Comparison of ENCODE assay signal across 13 cellular contexts in genomic region chr19:29717051-29717450, GRCh38. TPM values are rescaled to one million over a fixed set of nuclear protein-coding genes. Genes with fewer than 3 reads are reported as not detected.
DNase-seq lines count a peak whose midpoint lies in the region; ATAC-seq and TF ChIP-seq lines count a peak whose summit lies in the region.
"Had no signal": no experiment of that assay in that cellular context is flagged by ENCODE, and none has a peak within 500 bp of the region (broad histone marks: within the 10 kb centered on the region; RNA-seq: fewer than 3 reads in every experiment).

No MANE protein-coding gene starts in this region.

- no peak for ATAC-seq in activated T-helper 17 cell treated with anti-CD3 and anti-CD28 coated beads, Interleukin-2, amount 50 U/mL, for 72 hours (replicated peaks)

- H3F3A ChIP-seq in DOHH2 (ENCODE audit: control insufficient read depth, insufficient read depth): peaks cover 4% of the 10 kb centered on the region; the same call in 1 of the 2 replicates

- no peak overlapping the region for H3K4me3 ChIP-seq in DOHH2 (ENCODE audit: low read length)
- H3K4me3 ChIP-seq: SJCRH30 had no signal

- no peaks in the 10 kb centered on the region for H3K9me3 ChIP-seq in DOHH2 (ENCODE audit: control insufficient read depth, insufficient read depth, low read length)
- H3K9me3 ChIP-seq: BE2C, SJCRH30 had no signal

- H3K4me1 ChIP-seq in DOHH2 (ENCODE audit: control insufficient read depth, low read length): peaks cover 19% of the 10 kb centered on the region
- H3K4me1 ChIP-seq: SJCRH30 had no signal

- H3K27ac ChIP-seq in DOHH2 (ENCODE audit: low read depth, low read length): no peak overlapping the region
- H3K27ac ChIP-seq: SJCRH30 had no signal

- H3K27ac Mint-ChIP-seq in activated CD4-positive, alpha-beta T cell treated with anti-CD3 and anti-CD28 coated beads, Interleukin-2, amount 10 ng/mL, durations not matched to agents 7 days and 5 days: peak overlapping the region; percentile 99
- peak overlapping the region; percentile 96 for H3K27ac Mint-ChIP-seq in activated T-helper 17 cell treated with anti-CD3 and anti-CD28 coated beads, Interleukin-2, amount 50 U/mL, for 72 hours
- peak overlapping the region; percentile 93 for H3K27ac Mint-ChIP-seq in mesothelial cell of epicardium

- TF ChIP-seq CTCF in DOHH2 (IDR thresholded peaks at IDR 0.05; ENCODE audit: low read depth, low read length, poor library complexity, severe bottlenecking): no peak
- TF ChIP-seq CTCF in mesothelial cell of epicardium (IDR thresholded peaks at IDR 0.05; ENCODE audit: unreplicated experiment): no peak

- CTCF ChIA-PET in activated CD4-positive, alpha-beta T cell treated with anti-CD3 and anti-CD28 coated beads, Interleukin-2, amount 10 ng/mL, durations not matched to agents 7 days and 5 days (lab: Charles Lee): interaction anchor here (0.7 to 5.6 kb wide), 30 partner anchors 8 to 126 kb away, joined by 3 to 46 read pairs (median 5); partner anchors contain the start of genes PLEKHF1 and POP4

- peaks cover 4% of the 10 kb centered on the region for H3K36me3 ChIP-seq in DOHH2 (ENCODE audit: control insufficient read depth, low read length)
- H3K36me3 ChIP-seq: BE2C, SJCRH30 had no signal

- H4K20me1 ChIP-seq in DOHH2 (ENCODE audit: control insufficient read depth, insufficient read depth, low read depth, low read length): peaks cover 5% of the 10 kb centered on the region; the same call in 1 of the 2 replicates

- peaks cover 35% of the 10 kb centered on the region for H3K79me2 ChIP-seq in DOHH2 (ENCODE audit: control insufficient read depth, low read length)

- H3K9me2 ChIP-seq in DOHH2 (replicated peaks; ENCODE audit: control insufficient read depth, low read length): no peaks in the 10 kb centered on the region

- H3K4me3 Mint-ChIP-seq in activated CD4-positive, alpha-beta T cell treated with anti-CD3 and anti-CD28 coated beads, Interleukin-2, amount 10 ng/mL, durations not matched to agents 7 days and 5 days: no peak overlapping the region
- peak overlapping the region; percentile 86 for H3K4me3 Mint-ChIP-seq in activated T-helper 17 cell treated with anti-CD3 and anti-CD28 coated beads, Interleukin-2, amount 50 U/mL, for 72 hours
- no peak overlapping the region for H3K4me3 Mint-ChIP-seq in mesothelial cell of epicardium

- H3K27me3 Mint-ChIP-seq in activated CD4-positive, alpha-beta T cell treated with anti-CD3 and anti-CD28 coated beads, Interleukin-2, amount 10 ng/mL, durations not matched to agents 7 days and 5 days: peaks cover 10% of the 10 kb centered on the region
- H3K27me3 Mint-ChIP-seq in activated T-helper 17 cell treated with anti-CD3 and anti-CD28 coated beads, Interleukin-2, amount 50 U/mL, for 72 hours: no peaks in the 10 kb centered on the region
- H3K27me3 Mint-ChIP-seq in mesothelial cell of epicardium (ENCODE audit: low read depth): no peaks in the 10 kb centered on the region

- H3K9me3 Mint-ChIP-seq in activated CD4-positive, alpha-beta T cell treated with anti-CD3 and anti-CD28 coated beads, Interleukin-2, amount 10 ng/mL, durations not matched to agents 7 days and 5 days: no peaks in the 10 kb centered on the region
- H3K9me3 Mint-ChIP-seq in activated T-helper 17 cell treated with anti-CD3 and anti-CD28 coated beads, Interleukin-2, amount 50 U/mL, for 72 hours: no peaks in the 10 kb centered on the region
- H3K9me3 Mint-ChIP-seq in mesothelial cell of epicardium: no peaks in the 10 kb centered on the region
- H3K9me3 Mint-ChIP-seq: CD8-positive, alpha-beta T cell had no signal

- POLR2A ChIA-PET in activated CD4-positive, alpha-beta T cell treated with anti-CD3 and anti-CD28 coated beads, Interleukin-2, amount 10 ng/mL, durations not matched to agents 7 days and 5 days (lab: Charles Lee): interaction anchor here (0.6 kb wide), 1 partner anchor 25 kb away, joined by 3 read pairs; no protein-coding TSS in a partner anchor

- peak overlapping the region; percentile 81; the same call in 1 of the 2 replicates for H3K4me2 ChIP-seq in DOHH2 (ENCODE audit: low read length)

- peaks cover 38% of the 10 kb centered on the region for H3K4me1 Mint-ChIP-seq in activated CD4-positive, alpha-beta T cell treated with anti-CD3 and anti-CD28 coated beads, Interleukin-2, amount 10 ng/mL, durations not matched to agents 7 days and 5 days
- H3K4me1 Mint-ChIP-seq in activated T-helper 17 cell treated with anti-CD3 and anti-CD28 coated beads, Interleukin-2, amount 50 U/mL, for 72 hours: peaks cover 24% of the 10 kb centered on the region
- peaks cover 30% of the 10 kb centered on the region for H3K4me1 Mint-ChIP-seq in mesothelial cell of epicardium

- no peaks in the 10 kb centered on the region for H3K27me3 ChIP-seq in DOHH2 (ENCODE audit: control insufficient read depth, low read length)
- H3K27me3 ChIP-seq: BE2C had no signal

- H3K36me3 Mint-ChIP-seq in activated CD4-positive, alpha-beta T cell treated with anti-CD3 and anti-CD28 coated beads, Interleukin-2, amount 10 ng/mL, durations not matched to agents 7 days and 5 days (ENCODE audit: low read depth): peaks cover 23% of the 10 kb centered on the region
- H3K36me3 Mint-ChIP-seq in activated T-helper 17 cell treated with anti-CD3 and anti-CD28 coated beads, Interleukin-2, amount 50 U/mL, for 72 hours (ENCODE audit: low read depth): peaks cover 30% of the 10 kb centered on the region
- H3K36me3 Mint-ChIP-seq in mesothelial cell of epicardium: no peaks in the 10 kb centered on the region
- H3K36me3 Mint-ChIP-seq: CD8-positive, alpha-beta T cell had no signal

- DNase-seq in activated CD4-positive, alpha-beta T cell treated with anti-CD3 and anti-CD28 coated beads, Interleukin-2, amount 10 ng/mL, durations not matched to agents 7 days and 5 days: no peak
- DNase-seq in activated CD4-positive, alpha-beta T cell treated with anti-CD3 and anti-CD28 coated beads for 1 hour: no peak
- DNase-seq in mesothelial cell of epicardium (ENCODE audit: low spot score in 2 of 2, unreplicated experiment in 2 of 2): no peak
- DNase-seq in T-helper 1 cell: no peak
- no peak for DNase-seq in SKM-1 (lab: John Stamatoyannopoulos, UW; ENCODE audit: unreplicated experiment)
- DNase-seq in stimulated activated CD4-positive, alpha-beta T cell treated with anti-CD3 and anti-CD28 coated beads, Interleukin-4, amount 100 ng/mL, for 4 hours: no peak
- DNase-seq: NCI-H2107, NCI-H524 treated with DMSO at 0.1 percent for 48 hours had no signal

RNA-seq across cellular contexts. Expression of gene C19orf12, which starts 2.0 kb away (rescaled TPM):
- 10 to 100 TPM; 36.5 to 38.8 TPM for total RNA-seq in activated CD4-positive, alpha-beta T cell treated with anti-CD3 and anti-CD28 coated beads, Interleukin-2, amount 10 ng/mL, durations not matched to agents 7 days and 5 days
- total RNA-seq in activated T-helper 17 cell treated with anti-CD3 and anti-CD28 coated beads, Interleukin-2, amount 50 U/mL, for 72 hours: 10 to 100 TPM; 34.5 to 39.1 TPM
- 26.9 to 29.8 TPM (median 27.1 TPM) in 3 replicates for total RNA-seq in mesothelial cell of epicardium

RNA-seq across cellular contexts. Expression of gene PLEKHF1, which starts 51.8 kb away (rescaled TPM):
- total RNA-seq in activated CD4-positive, alpha-beta T cell treated with anti-CD3 and anti-CD28 coated beads, Interleukin-2, amount 10 ng/mL, durations not matched to agents 7 days and 5 days: 10 to 100 TPM; 49.4 to 52.1 TPM
- total RNA-seq in activated T-helper 17 cell treated with anti-CD3 and anti-CD28 coated beads, Interleukin-2, amount 50 U/mL, for 72 hours: 10 to 100 TPM; 34.4 to 40.3 TPM
- 0.47 to 0.92 TPM (median 0.64 TPM) in 3 replicates for total RNA-seq in mesothelial cell of epicardium

Comparison
In these comparisons a context has a peak if more than half of its experiments do, and no peak if none do; other contexts are left out.
1. RNA of gene PLEKHF1, which starts 51.8 kb away (total RNA-seq): 49.4 to 52.1 TPM in activated CD4-positive, alpha-beta T cell treated with anti-CD3 and anti-CD28 coated beads, Interleukin-2, amount 10 ng/mL, durations not matched to agents 7 days and 5 days and 34.4 to 40.3 TPM in activated T-helper 17 cell treated with anti-CD3 and anti-CD28 coated beads, Interleukin-2, amount 50 U/mL, for 72 hours; 0.47 to 0.92 TPM in mesothelial cell of epicardium; every median in the first group is over 10 times any median in the second.
2. Peak in every context shown above with its lines, with median percentiles within 50 percentile points of each other: H3K27ac Mint-ChIP-seq.